In the genomic region with DNA sequence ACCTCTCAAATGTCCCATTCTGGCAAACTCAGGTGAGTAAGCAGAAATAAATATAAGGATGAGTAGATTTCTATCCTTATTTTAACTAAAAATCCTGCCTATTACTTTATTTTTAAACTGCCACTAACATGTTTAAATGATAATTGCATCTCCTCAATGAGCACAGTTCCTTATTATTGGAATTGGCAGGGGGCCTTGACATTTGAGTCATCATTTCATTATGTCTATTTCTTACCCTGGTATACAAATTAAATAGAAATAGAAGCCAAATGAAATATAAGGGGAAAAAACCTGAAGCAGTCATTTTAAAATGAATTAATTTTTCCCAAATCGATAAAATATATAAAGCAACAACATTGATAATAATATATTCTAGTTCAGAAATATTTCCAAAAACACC, we compare ENCODE assay signal across 27 cellular contexts.
"Had no signal": no experiment of that assay in that cellular context is flagged by ENCODE, and none has a peak within 500 bp of the region (broad histone marks: within the 10 kb centered on the region; RNA-seq: fewer than 3 reads in every experiment).

No MANE protein-coding gene starts in this region.

- ATAC-seq: activated CD8-positive, alpha-beta T cell treated with anti-CD3 and anti-CD28 coated beads for 36 hours; activated naive CD4-positive, alpha-beta T cell treated with anti-CD3 and anti-CD28 coated beads, Interleukin-2, amount 50 U/mL, for 72 hours; body of pancreas; Panc1 had no signal

- H3K9me3 Mint-ChIP-seq: activated CD4-positive, alpha-beta T cell treated with anti-CD3 and anti-CD28 coated beads, Interleukin-2, amount 10 ng/mL, durations not matched to agents 24 days and 14 days; activated CD8-positive, alpha-beta T cell treated with anti-CD3 and anti-CD28 coated beads for 36 hours had no signal

- H3K27ac Mint-ChIP-seq: activated CD4-positive, alpha-beta T cell treated with anti-CD3 and anti-CD28 coated beads, Interleukin-2, amount 10 ng/mL, durations not matched to agents 24 days and 14 days; activated CD8-positive, alpha-beta T cell treated with anti-CD3 and anti-CD28 coated beads for 36 hours; activated naive CD4-positive, alpha-beta T cell treated with anti-CD3 and anti-CD28 coated beads for 36 hours; activated naive CD4-positive, alpha-beta T cell treated with anti-CD3 and anti-CD28 coated beads, Interleukin-2, amount 50 U/mL, for 72 hours; activated T-cell treated with anti-CD3 and anti-CD28 coated beads, Interleukin-2, amount 50 U/mL, for 24 hours; activated T-helper 1 cell treated with anti-CD3 and anti-CD28 coated beads, Interleukin-12 subunit alpha, Interleukin-12 subunit beta, Interleukin-2, Interleukin-4 antibody, amounts not matched to agents 30 ng/mL and 10 ng/mL and 1 ng/mL, durations not matched to agents 14 hours and 24 hours and 36 hours had no signal

- H3K4me3 ChIP-seq: adrenal gland, body of pancreas, SJCRH30, SK-N-MC had no signal

- DNase-seq: activated CD4-positive, alpha-beta T cell treated with anti-CD3 and anti-CD28 coated beads, Interleukin-2, amount 10 ng/mL, durations not matched to agents 24 days and 14 days; activated CD4-positive, alpha-beta T cell treated with anti-CD3 and anti-CD28 coated beads, Interleukin-2, amount 50 U/mL, for 4 hours; activated CD8-positive, alpha-beta T cell treated with anti-CD3 and anti-CD28 coated beads for 36 hours; activated gamma-delta T cell treated with Interleukin-2 at 50 U/mL for 16 hours; activated naive CD4-positive, alpha-beta T cell treated with anti-CD3 and anti-CD28 coated beads for 36 hours; activated T-cell treated with anti-CD3 and anti-CD28 coated beads, Interleukin-2, amount 50 U/mL, for 24 hours; adrenal gland; body of pancreas; caudate nucleus; cerebellar nuclear complex; NCI-H1048; NCI-H1105 treated with DMSO at 0.1 percent for 48 hours; NCI-H1436; NCI-H1694; NCI-H1930; NCI-H2081 treated with DMSO at 0.1 percent for 48 hours; NCI-H226; NCI-H510A; NCI-H526; NCI-H774; SHP77; SJCRH30; T1000 had no signal

- H3K4me3 Mint-ChIP-seq: activated CD4-positive, alpha-beta T cell treated with anti-CD3 and anti-CD28 coated beads, Interleukin-2, amount 10 ng/mL, durations not matched to agents 24 days and 14 days; activated CD8-positive, alpha-beta T cell treated with anti-CD3 and anti-CD28 coated beads for 36 hours; activated naive CD4-positive, alpha-beta T cell treated with anti-CD3 and anti-CD28 coated beads for 36 hours; activated T-cell treated with anti-CD3 and anti-CD28 coated beads, Interleukin-2, amount 50 U/mL, for 24 hours; activated T-helper 1 cell treated with anti-CD3 and anti-CD28 coated beads, Interleukin-12 subunit alpha, Interleukin-12 subunit beta, Interleukin-2, Interleukin-4 antibody, amounts not matched to agents 30 ng/mL and 10 ng/mL and 1 ng/mL, durations not matched to agents 14 hours and 24 hours and 36 hours had no signal

- H3K4me1 Mint-ChIP-seq: activated CD4-positive, alpha-beta T cell treated with anti-CD3 and anti-CD28 coated beads, Interleukin-2, amount 10 ng/mL, durations not matched to agents 24 days and 14 days had no signal

- H3K36me3 Mint-ChIP-seq: activated naive CD4-positive, alpha-beta T cell treated with anti-CD3 and anti-CD28 coated beads, Interleukin-2, amount 50 U/mL, for 72 hours had no signal

- H3K27me3 Mint-ChIP-seq: activated CD4-positive, alpha-beta T cell treated with anti-CD3 and anti-CD28 coated beads, Interleukin-2, amount 10 ng/mL, durations not matched to agents 24 days and 14 days; activated CD8-positive, alpha-beta T cell treated with anti-CD3 and anti-CD28 coated beads for 36 hours; activated T-cell treated with anti-CD3 and anti-CD28 coated beads, Interleukin-2, amount 50 U/mL, for 24 hours had no signal
